In the genomic region with DNA sequence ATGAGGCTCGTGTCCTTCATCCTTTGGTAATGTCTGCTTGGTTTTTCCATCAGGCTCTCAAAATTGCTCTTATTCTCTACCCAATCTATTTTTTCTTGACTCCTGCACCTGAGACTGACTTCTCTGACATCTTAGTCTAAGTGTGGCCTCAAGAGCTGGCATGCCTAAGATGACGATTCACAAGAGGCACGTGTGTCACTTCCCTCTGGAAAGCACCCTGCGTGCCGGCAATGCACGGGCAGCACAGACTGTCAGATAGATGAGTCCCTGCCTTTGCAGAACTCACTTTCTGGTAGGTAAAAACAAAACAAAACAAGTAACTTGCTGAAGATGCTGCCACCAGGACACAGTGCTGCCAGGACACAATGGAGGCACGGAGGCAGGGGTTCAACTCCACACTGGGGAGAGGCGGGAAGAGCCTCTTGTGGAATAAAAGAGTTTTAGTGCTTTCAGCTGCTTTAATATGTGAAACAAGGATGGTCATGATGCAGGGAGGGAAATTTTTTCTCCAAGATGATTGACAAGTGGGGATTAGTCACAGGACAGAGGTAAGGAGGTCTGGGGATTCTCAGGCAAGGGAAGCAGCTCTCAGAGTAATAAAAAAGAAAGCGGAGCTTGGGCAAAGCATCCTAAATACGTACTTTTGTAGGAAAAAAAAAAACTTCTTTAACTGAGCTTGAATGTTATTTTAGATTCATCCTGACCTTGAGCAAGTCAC, we compare ENCODE assay signal across 13 cellular contexts. TPM values are rescaled to one million over a fixed set of nuclear protein-coding genes. Genes with fewer than 3 reads are reported as not detected.
DNase-seq lines count a peak whose midpoint lies in the region; ATAC-seq, FAIRE-seq and TF ChIP-seq lines count a peak whose summit lies in the region.
"Had no signal": no experiment of that assay in that cellular context is flagged by ENCODE, and none has a peak within 500 bp of the region (broad histone marks: within the 10 kb centered on the region; RNA-seq: fewer than 3 reads in every experiment).

No MANE protein-coding gene starts in this region.

- POLR2A ChIA-PET in WTC11 (lab: Charles Lee) = interaction anchor here (0.7 kb wide), 1 partner anchor 264 kb away, joined by 3 read pairs; no protein-coding TSS in a partner anchor

- CTCF ChIA-PET in WTC11 (lab: Charles Lee) = interaction anchor here (0.9 kb wide), 1 partner anchor 78 kb away, joined by 3 read pairs; no protein-coding TSS in a partner anchor

- FAIRE-seq in RCC 7860 (lab: Jason Lieb, UNC) (no peak), GM19239 (lab: Jason Lieb, UNC) (no peak)

- no peak overlapping the region for H3K4me3 Mint-ChIP-seq in WTC11
- H3K4me3 Mint-ChIP-seq: activated CD8-positive, alpha-beta memory T cell treated with anti-CD3 and anti-CD28 coated beads, Interleukin-2, amount 10 ng/mL, durations not matched to agents 7 days and 5 days had no signal

- H3K27ac Mint-ChIP-seq in WTC11 = peak overlapping the region; percentile 67
- H3K27ac Mint-ChIP-seq: activated CD8-positive, alpha-beta memory T cell treated with anti-CD3 and anti-CD28 coated beads, Interleukin-2, amount 10 ng/mL, durations not matched to agents 7 days and 5 days had no signal

- no peaks in the 10 kb centered on the region for H3K27me3 Mint-ChIP-seq in WTC11 (ENCODE audit: low read depth)
- H3K27me3 Mint-ChIP-seq: activated CD8-positive, alpha-beta memory T cell treated with anti-CD3 and anti-CD28 coated beads, Interleukin-2, amount 10 ng/mL, durations not matched to agents 7 days and 5 days had no signal

- peaks cover 27% of the 10 kb centered on the region for H3K4me1 Mint-ChIP-seq in WTC11
- H3K4me1 Mint-ChIP-seq: activated CD8-positive, alpha-beta memory T cell treated with anti-CD3 and anti-CD28 coated beads, Interleukin-2, amount 10 ng/mL, durations not matched to agents 7 days and 5 days had no signal

- in situ Hi-C loops in GM13977 (cut with MboI; ENCODE audit: low pct_unique_long_range_greater_than_20kb, low sequenced_read_pairs, unreplicated experiment) = no loop called here

- ATAC-seq in GM19324 (IDR thresholded peaks at IDR 0.05; ENCODE audit: low FRiP score, unreplicated experiment) (peak; percentile 87), HG02884 (IDR thresholded peaks at IDR 0.05; ENCODE audit: unreplicated experiment) (peak; percentile 96), WTC11 (no peak)
- ATAC-seq: activated CD8-positive, alpha-beta memory T cell treated with anti-CD3 and anti-CD28 coated beads, Interleukin-2, amount 10 ng/mL, durations not matched to agents 7 days and 5 days had no signal

- peaks cover 63% of the 10 kb centered on the region for H3K36me3 Mint-ChIP-seq in WTC11
- H3K36me3 Mint-ChIP-seq: activated CD8-positive, alpha-beta memory T cell treated with anti-CD3 and anti-CD28 coated beads, Interleukin-2, amount 10 ng/mL, durations not matched to agents 7 days and 5 days had no signal

- TF ChIP-seq CTCF in GM13977 (IDR thresholded peaks at IDR 0.05; ENCODE audit: extremely low read depth, insufficient read depth, missing control alignments) (no peak), WTC11 (IDR thresholded peaks at IDR 0.05) (no peak)

- H3K9me3 Mint-ChIP-seq in WTC11 = no peaks in the 10 kb centered on the region

- peak; percentile 44 for DNase-seq in GM13977 (ENCODE audit: low spot score)
- DNase-seq in WTC11 (ENCODE audit: low spot score) = no peak
- DNase-seq in RCC 7860 (ENCODE audit: low spot score) = no peak
- DNase-seq in DMS53 treated with DMSO at 0.1 percent for 48 hours (lab: John Stamatoyannopoulos, UW; ENCODE audit: unreplicated experiment) = no peak
- no peak for DNase-seq in GM19239 (ENCODE audit: insufficient read length, low spot score)
- no peak for DNase-seq in SK-N-DZ (ENCODE audit: low spot score)
- DNase-seq: activated CD8-positive, alpha-beta memory T cell treated with anti-CD3 and anti-CD28 coated beads, Interleukin-2, amount 10 ng/mL, durations not matched to agents 7 days and 5 days; NCI-H1417 treated with DMSO at 0.1 percent for 48 hours; Right ventricle myocardium superior had no signal

TF ChIP-seq in WTC11, 78 proteins besides CTCF, POLR2A, EP300 and RAD21:
- TF ChIP-seq ZBTB21 (CRISPR knock-in tag; IDR thresholded peaks at IDR 0.05; ENCODE audit: borderline replicate concordance) (no peak), ZNF416 (CRISPR knock-in tag; IDR thresholded peaks at IDR 0.05) (no peak), ZNF396 (CRISPR knock-in tag; IDR thresholded peaks at IDR 0.05; ENCODE audit: borderline replicate concordance) (no peak), ZNF317 (CRISPR knock-in tag; IDR thresholded peaks at IDR 0.05; ENCODE audit: borderline replicate concordance, low read depth) (no peak), PRRX2 (CRISPR knock-in tag; IDR thresholded peaks at IDR 0.05) (no peak), NFATC4 (CRISPR knock-in tag; IDR thresholded peaks at IDR 0.05) (no peak), HMGA2 (CRISPR knock-in tag; IDR thresholded peaks at IDR 0.05) (no peak), ESRRA (CRISPR knock-in tag; IDR thresholded peaks at IDR 0.05; ENCODE audit: borderline replicate concordance) (no peak)
- TF ChIP-seq, protein P1, sequence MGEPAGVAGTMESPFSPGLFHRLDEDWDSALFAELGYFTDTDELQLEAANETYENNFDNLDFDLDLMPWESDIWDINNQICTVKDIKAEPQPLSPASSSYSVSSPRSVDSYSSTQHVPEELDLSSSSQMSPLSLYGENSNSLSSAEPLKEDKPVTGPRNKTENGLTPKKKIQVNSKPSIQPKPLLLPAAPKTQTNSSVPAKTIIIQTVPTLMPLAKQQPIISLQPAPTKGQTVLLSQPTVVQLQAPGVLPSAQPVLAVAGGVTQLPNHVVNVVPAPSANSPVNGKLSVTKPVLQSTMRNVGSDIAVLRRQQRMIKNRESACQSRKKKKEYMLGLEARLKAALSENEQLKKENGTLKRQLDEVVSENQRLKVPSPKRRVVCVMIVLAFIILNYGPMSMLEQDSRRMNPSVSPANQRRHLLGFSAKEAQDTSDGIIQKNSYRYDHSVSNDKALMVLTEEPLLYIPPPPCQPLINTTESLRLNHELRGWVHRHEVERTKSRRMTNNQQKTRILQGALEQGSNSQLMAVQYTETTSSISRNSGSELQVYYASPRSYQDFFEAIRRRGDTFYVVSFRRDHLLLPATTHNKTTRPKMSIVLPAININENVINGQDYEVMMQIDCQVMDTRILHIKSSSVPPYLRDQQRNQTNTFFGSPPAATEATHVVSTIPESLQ (CRISPR knock-in tag; IDR thresholded peaks at IDR 0.05) = no peak
- TF ChIP-seq, protein P2, sequence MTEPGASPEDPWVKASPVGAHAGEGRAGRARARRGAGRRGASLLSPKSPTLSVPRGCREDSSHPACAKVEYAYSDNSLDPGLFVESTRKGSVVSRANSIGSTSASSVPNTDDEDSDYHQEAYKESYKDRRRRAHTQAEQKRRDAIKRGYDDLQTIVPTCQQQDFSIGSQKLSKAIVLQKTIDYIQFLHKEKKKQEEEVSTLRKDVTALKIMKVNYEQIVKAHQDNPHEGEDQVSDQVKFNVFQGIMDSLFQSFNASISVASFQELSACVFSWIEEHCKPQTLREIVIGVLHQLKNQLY (CRISPR knock-in tag; IDR thresholded peaks at IDR 0.05) = no peak

RNA-seq across cellular contexts. Expression of a gene that starts 27.3 kb away (rescaled TPM):
- 127 to 170 TPM (median 159 TPM) in 3 replicates for total RNA-seq in WTC11 (2021)
- 64.1 and 81.8 TPM in 2 replicates for polyA plus RNA-seq in SK-N-DZ (2014; cell fraction: cytosol; rRNA removed)
- polyA plus RNA-seq in SK-N-DZ (2014; cell fraction: nucleus; rRNA removed) = 57.4 and 116 TPM in 2 replicates

RNA-seq across cellular contexts. Expression of a gene that starts 51.2 kb away (rescaled TPM):
- total RNA-seq in WTC11 (2021) = not detected in 3 replicates
- not detected in 2 replicates for polyA plus RNA-seq in SK-N-DZ (2014; cell fraction: cytosol; rRNA removed)
- polyA plus RNA-seq in SK-N-DZ (2014; cell fraction: nucleus; rRNA removed) = not detected in 2 replicates
- total RNA-seq: activated CD8-positive, alpha-beta memory T cell treated with anti-CD3 and anti-CD28 coated beads, Interleukin-2, amount 10 ng/mL, durations not matched to agents 7 days and 5 days; myocyte; Right ventricle myocardium superior; tibial nerve had no signal
